Comparison of ENCODE assay signal across 20 cellular contexts in genomic region chr6:156166093-156166492, GRCh38.
DNase-seq lines count a peak whose midpoint lies in the region; ATAC-seq and TF ChIP-seq lines count a peak whose summit lies in the region.
"Had no signal": no experiment of that assay in that cellular context is flagged by ENCODE, and none has a peak within 500 bp of the region (broad histone marks: within the 10 kb centered on the region; RNA-seq: fewer than 3 reads in every experiment).

No MANE protein-coding gene starts in this region.

- no peak for DNase-seq in activated naive CD4-positive, alpha-beta T cell treated with anti-CD3 and anti-CD28 coated beads, Interleukin-2, amount 10 ng/mL, durations not matched to agents 7 days and 5 days
- no peak for DNase-seq in activated naive CD4-positive, alpha-beta T cell treated with Interleukin-2 at 50 U/mL for 16 hours
- DNase-seq in CD8-positive, alpha-beta T cell, result no peak
- DNase-seq in activated naive CD8-positive, alpha-beta T cell treated with anti-CD3 and anti-CD28 coated beads for 36 hours, result no peak
- DNase-seq in spleen (no peak), MV-4-11 (lab: John Stamatoyannopoulos, UW) (no peak), SHP77 treated with DMSO at 0.1 percent for 48 hours (lab: John Stamatoyannopoulos, UW) (no peak), C1 segment of cervical spinal cord (lab: John Stamatoyannopoulos, UW) (no peak)
- DNase-seq: COR-L47, DMS 273 treated with DMSO at 0.1 percent for 48 hours, GDM1, H7, KBM-7, NCI-H1694 treated with DMSO at 0.1 percent for 48 hours, NCI-H510A, NCI-H774, OCI-M1, Right ventricle myocardium superior had no signal

- H3K36me3 ChIP-seq in CD8-positive, alpha-beta T cell (ENCODE audit: insufficient read depth, low read length), result no peaks in the 10 kb centered on the region
- H3K36me3 ChIP-seq in spleen, result no peaks in the 10 kb centered on the region
- H3K36me3 ChIP-seq: BLaER1 treated with 17β-estradiol and CSF1 and Interleukin-3, amounts not matched to agents 10 nM and 100 nM had no signal

- peak overlapping the region; percentile 64 for H3K27ac Mint-ChIP-seq in activated naive CD4-positive, alpha-beta T cell treated with anti-CD3 and anti-CD28 coated beads, Interleukin-2, amount 10 ng/mL, durations not matched to agents 7 days and 5 days
- H3K27ac Mint-ChIP-seq in CD8-positive, alpha-beta T cell, result peak overlapping the region; percentile 0
- H3K27ac Mint-ChIP-seq in activated naive CD8-positive, alpha-beta T cell treated with anti-CD3 and anti-CD28 coated beads for 36 hours, result peak overlapping the region; percentile 37

- ATAC-seq in CD8-positive, alpha-beta T cell, result no peak
- ATAC-seq: HepG2 had no signal

- intact Hi-C loops in CD8-positive, alpha-beta T cell (cut with DNase I, micrococcal nuclease), result no loop called here
- intact Hi-C loops in spleen (cut with DNase I; ENCODE audit: low total_unique reads), result no loop called here

- H3K27me3 Mint-ChIP-seq in activated naive CD4-positive, alpha-beta T cell treated with anti-CD3 and anti-CD28 coated beads, Interleukin-2, amount 10 ng/mL, durations not matched to agents 7 days and 5 days, result no peaks in the 10 kb centered on the region
- H3K27me3 Mint-ChIP-seq in CD8-positive, alpha-beta T cell (ENCODE audit: low read depth), result no peaks in the 10 kb centered on the region
- peaks cover 10% of the 10 kb centered on the region for H3K27me3 Mint-ChIP-seq in activated naive CD8-positive, alpha-beta T cell treated with anti-CD3 and anti-CD28 coated beads for 36 hours

- H3K4me1 ChIP-seq in CD8-positive, alpha-beta T cell (ENCODE audit: insufficient read depth, low read length), result no peaks in the 10 kb centered on the region
- H3K4me1 ChIP-seq in spleen, result peaks cover 0 to 36% (median 8%) of the 10 kb centered on the region in 6 donors

- H3K4me3 ChIP-seq in CD8-positive, alpha-beta T cell (ENCODE audit: low read depth, low read length), result no peak overlapping the region
- no peak overlapping the region for H3K4me3 ChIP-seq in spleen
- H3K4me3 ChIP-seq: BLaER1 treated with 17β-estradiol and CSF1 and Interleukin-3, amounts not matched to agents 10 nM and 100 nM had no signal

- no peak for TF ChIP-seq POLR2A in spleen (IDR thresholded peaks at IDR 0.05)

- CTCF ChIA-PET in activated naive CD4-positive, alpha-beta T cell treated with anti-CD3 and anti-CD28 coated beads, Interleukin-2, amount 10 ng/mL, durations not matched to agents 7 days and 5 days (lab: Charles Lee), result no interaction called here
- CTCF ChIA-PET in CD8-positive, alpha-beta T cell (lab: Charles Lee), result no interaction called here

- peaks cover 42% of the 10 kb centered on the region for H3K4me1 Mint-ChIP-seq in activated naive CD4-positive, alpha-beta T cell treated with anti-CD3 and anti-CD28 coated beads, Interleukin-2, amount 10 ng/mL, durations not matched to agents 7 days and 5 days
- H3K4me1 Mint-ChIP-seq in CD8-positive, alpha-beta T cell (ENCODE audit: low read depth), result peaks cover 32% of the 10 kb centered on the region
- H3K4me1 Mint-ChIP-seq in activated naive CD8-positive, alpha-beta T cell treated with anti-CD3 and anti-CD28 coated beads for 36 hours, result peaks cover 21% of the 10 kb centered on the region

- H3K9me3 ChIP-seq in CD8-positive, alpha-beta T cell (ENCODE audit: low read length), result no peaks in the 10 kb centered on the region
- no peaks in the 10 kb centered on the region for H3K9me3 ChIP-seq in spleen

- 78 to 86% (median 84%) methylated on average over 4 of the region's 4 CpGs for WGBS in spleen, 5 donors

- H3K9me3 Mint-ChIP-seq in activated naive CD4-positive, alpha-beta T cell treated with anti-CD3 and anti-CD28 coated beads, Interleukin-2, amount 10 ng/mL, durations not matched to agents 7 days and 5 days, result no peaks in the 10 kb centered on the region
- H3K9me3 Mint-ChIP-seq in CD8-positive, alpha-beta T cell, result no peaks in the 10 kb centered on the region
- H3K9me3 Mint-ChIP-seq in activated naive CD8-positive, alpha-beta T cell treated with anti-CD3 and anti-CD28 coated beads for 36 hours, result no peaks in the 10 kb centered on the region

- TF ChIP-seq CTCF in CD8-positive, alpha-beta T cell (IDR thresholded peaks at IDR 0.05), result no peak
- no peak for TF ChIP-seq CTCF in spleen (IDR thresholded peaks at IDR 0.05 in 8 of 11, conservative IDR thresholded peaks at IDR 0.05 in 3 of 11)

- no peak overlapping the region for H3K4me3 Mint-ChIP-seq in activated naive CD4-positive, alpha-beta T cell treated with anti-CD3 and anti-CD28 coated beads, Interleukin-2, amount 10 ng/mL, durations not matched to agents 7 days and 5 days
- H3K4me3 Mint-ChIP-seq in CD8-positive, alpha-beta T cell, result no peak overlapping the region
- no peak overlapping the region for H3K4me3 Mint-ChIP-seq in activated naive CD8-positive, alpha-beta T cell treated with anti-CD3 and anti-CD28 coated beads for 36 hours

- no peaks in the 10 kb centered on the region for H3K36me3 Mint-ChIP-seq in activated naive CD4-positive, alpha-beta T cell treated with anti-CD3 and anti-CD28 coated beads, Interleukin-2, amount 10 ng/mL, durations not matched to agents 7 days and 5 days
- no peaks in the 10 kb centered on the region for H3K36me3 Mint-ChIP-seq in CD8-positive, alpha-beta T cell
- H3K36me3 Mint-ChIP-seq in activated naive CD8-positive, alpha-beta T cell treated with anti-CD3 and anti-CD28 coated beads for 36 hours, result peaks cover 3% of the 10 kb centered on the region

- H3K27me3 ChIP-seq in CD8-positive, alpha-beta T cell (ENCODE audit: insufficient read depth, low read length), result no peaks in the 10 kb centered on the region
- no peaks in the 10 kb centered on the region for H3K27me3 ChIP-seq in spleen (replicated peaks in 1 of 7)
- H3K27me3 ChIP-seq: BLaER1 treated with 17β-estradiol and CSF1 and Interleukin-3, amounts not matched to agents 10 nM and 100 nM had no signal

- no peak overlapping the region for H3K27ac ChIP-seq in CD8-positive, alpha-beta T cell (ENCODE audit: low read depth, low read length)
- H3K27ac ChIP-seq in spleen, result peak overlapping the region in 6 of 8 donors; percentile 79 to 86 (median 82)

- POLR2A ChIA-PET in CD8-positive, alpha-beta T cell (lab: Charles Lee), result no interaction called here

Comparison
In these comparisons a context has a peak if more than half of its experiments do, and no peak if none do; other contexts are left out.
1. H3K27ac Mint-ChIP-seq: peak in every context shown above with its lines; median percentile 64 in activated naive CD4-positive, alpha-beta T cell treated with anti-CD3 and anti-CD28 coated beads, Interleukin-2, amount 10 ng/mL, durations not matched to agents 7 days and 5 days; 37 in activated naive CD8-positive, alpha-beta T cell treated with anti-CD3 and anti-CD28 coated beads for 36 hours; 0 in CD8-positive, alpha-beta T cell.